9 cellular contexts compared by ENCODE assay signal in genomic region chr2:207619764-207620203, GRCh38. TPM values are rescaled to one million over a fixed set of nuclear protein-coding genes. Genes with fewer than 3 reads are reported as not detected.
DNase-seq lines count a peak whose midpoint lies in the region; ATAC-seq, FAIRE-seq and TF ChIP-seq lines count a peak whose summit lies in the region.
"Had no signal": no experiment of that assay in that cellular context is flagged by ENCODE, and none has a peak within 500 bp of the region (broad histone marks: within the 10 kb centered on the region; RNA-seq: fewer than 3 reads in every experiment).

No MANE protein-coding gene starts in this region.

- peak overlapping the region; percentile 84 for H3K27ac Mint-ChIP-seq in memory B cell

- no peak overlapping the region for H3K9ac ChIP-seq in smooth muscle cell (ENCODE audit: low read depth)

- H3K4me1 Mint-ChIP-seq in memory B cell, result peaks cover 42% of the 10 kb centered on the region

- H3K9me3 Mint-ChIP-seq in memory B cell, result no peaks in the 10 kb centered on the region

- H3K4me2 ChIP-seq in smooth muscle cell, result no peak overlapping the region

- no peaks in the 10 kb centered on the region for H3K36me3 ChIP-seq in smooth muscle cell (ENCODE audit: low read depth)

- H3K27ac ChIP-seq in smooth muscle cell (ENCODE audit: low read depth), result no peak overlapping the region

- H2AFZ ChIP-seq in smooth muscle cell (ENCODE audit: low read depth), result no peak overlapping the region

- no peaks in the 10 kb centered on the region for H3K9me3 ChIP-seq in smooth muscle cell (replicated peaks; ENCODE audit: low read depth)

- peaks cover 25% of the 10 kb centered on the region for H3K36me3 Mint-ChIP-seq in memory B cell

- peaks cover 7% of the 10 kb centered on the region for H3K4me1 ChIP-seq in smooth muscle cell (ENCODE audit: low read depth)

- intact Hi-C loops in left colon (cut with DNase I, micrococcal nuclease), result no loop called here

- H3K79me2 ChIP-seq in smooth muscle cell (ENCODE audit: low read depth), result peaks cover 6% of the 10 kb centered on the region

- DNase-seq in NOMO-1 treated with DMSO at 0.1 percent for 48 hours (lab: John Stamatoyannopoulos, UW; ENCODE audit: unreplicated experiment) (peak; percentile 85), memory B cell (ENCODE audit: low spot score in 2 of 2) (peak in 1 of 2 donors; percentile 50), urothelium cell line (ENCODE audit: low spot score) (no peak), left colon (no peak), smooth muscle cell (lab: John Stamatoyannopoulos, UW; ENCODE audit: unreplicated experiment) (no peak)
- DNase-seq: NCI-H1105 had no signal

- no peaks in the 10 kb centered on the region for H3K27me3 ChIP-seq in smooth muscle cell (ENCODE audit: low read depth)

- no peak for FAIRE-seq in urothelium cell line (lab: Jason Lieb, UNC)

- H3K27me3 Mint-ChIP-seq in memory B cell, result no peaks in the 10 kb centered on the region

- peak overlapping the region; percentile 69 for H3K4me3 Mint-ChIP-seq in memory B cell

- H4K20me1 ChIP-seq in smooth muscle cell (ENCODE audit: low read depth), result no peaks in the 10 kb centered on the region

- WGBS in smooth muscle cell (ENCODE audit: low lambda C conversion rate), result 91% methylated on average over 4 of the region's 4 CpGs

- peak; percentile 43 for ATAC-seq in GM18861 (IDR thresholded peaks at IDR 0.05; ENCODE audit: unreplicated experiment)
- ATAC-seq in HG02678 (IDR thresholded peaks at IDR 0.05; ENCODE audit: unreplicated experiment), result peak; percentile 38
- peak; percentile 76 for ATAC-seq in memory B cell (ENCODE audit: low read depth)
- ATAC-seq in left colon, result no peak
- ATAC-seq in GM18519 (IDR thresholded peaks at IDR 0.05; ENCODE audit: low FRiP score, unreplicated experiment), result no peak

- H3K4me3 ChIP-seq in smooth muscle cell, result no peak overlapping the region

- H3F3A ChIP-seq in smooth muscle cell (ENCODE audit: low read depth), result peaks cover 13% of the 10 kb centered on the region

- no peak for TF ChIP-seq CTCF in smooth muscle cell (IDR thresholded peaks at IDR 0.05; ENCODE audit: borderline replicate concordance, insufficient read depth, poor library complexity, severe bottlenecking)

RNA-seq across cellular contexts. Expression of gene METTL21A, which starts 5.4 kb away (rescaled TPM):
- 10 to 100 TPM; 16.3 to 16.5 TPM for total RNA-seq in left colon
- total RNA-seq in smooth muscle cell, result 19.6 and 19.7 TPM in 2 replicates
- 13.0 and 21.0 TPM in 2 replicates for polyA plus RNA-seq in smooth muscle cell

Comparison
In these comparisons a context has a peak if more than half of its experiments do, and no peak if none do; other contexts are left out.
1. ATAC-seq: peak in GM18861 (single experiment), HG02678 (single experiment) and memory B cell (single experiment); none in left colon (single experiment) and GM18519 (single experiment).